15 cellular contexts compared by ENCODE assay signal in the genomic region with DNA sequence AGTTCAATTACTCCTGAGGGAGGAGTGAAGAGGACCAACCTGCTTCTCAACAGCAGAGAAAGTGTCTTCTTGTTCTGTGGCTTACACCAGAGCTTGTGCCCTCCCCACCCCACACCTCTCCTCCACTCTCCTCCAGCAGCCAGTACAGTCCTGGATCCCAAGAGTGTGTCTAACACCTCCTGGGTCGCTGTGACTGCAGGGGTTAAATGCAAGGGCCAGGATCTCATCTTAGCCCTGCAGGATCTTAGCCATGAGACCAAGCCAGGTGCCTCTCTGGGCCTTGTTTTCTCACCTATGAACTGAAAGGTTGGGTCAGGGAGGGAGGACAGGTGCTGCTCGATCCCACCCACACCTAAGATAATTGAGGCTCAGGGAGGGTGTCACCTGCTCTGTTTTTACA. TPM values are rescaled to one million over a fixed set of nuclear protein-coding genes. Genes with fewer than 3 reads are reported as not detected.
DNase-seq lines count a peak whose midpoint lies in the region; ATAC-seq and TF ChIP-seq lines count a peak whose summit lies in the region.
"Had no signal": no experiment of that assay in that cellular context is flagged by ENCODE, and none has a peak within 500 bp of the region (broad histone marks: within the 10 kb centered on the region; RNA-seq: fewer than 3 reads in every experiment).

No MANE protein-coding gene starts in this region.

- no CpG with 5 or more reads among the region's 2 CpGs for WGBS in H9 (ENCODE audit: extremely low coverage, insufficient read length, low lambda C conversion rate)

- H3K18ac ChIP-seq in H9 (ENCODE audit: insufficient read length, low read depth, low read length), result no peak overlapping the region

- no peaks in the 10 kb centered on the region for H4K20me1 ChIP-seq in H9 (ENCODE audit: control insufficient read depth, insufficient read depth, insufficient read length)

- no peak overlapping the region for H4K91ac ChIP-seq in H9 (ENCODE audit: insufficient read length, low read depth, low read length)

- no peak overlapping the region for H3T11ph ChIP-seq in H9 (ENCODE audit: low read length)

- no peak overlapping the region for H4K5ac ChIP-seq in H9 (ENCODE audit: insufficient read length, low read depth, low read length)

- no peak overlapping the region for H3K4ac ChIP-seq in H9 (ENCODE audit: low read depth, low read length)

- no peak overlapping the region for H4K8ac ChIP-seq in H9 (replicated peaks; ENCODE audit: insufficient read length, low read depth, low read length)

- no peak overlapping the region for H2BK120ac ChIP-seq in H9 (ENCODE audit: low read depth, low read length, poor library complexity, severe bottlenecking)

- TF ChIP-seq CTCF in H9 (conservative IDR thresholded peaks at IDR 0.05) (no peak), nephron (IDR thresholded peaks at IDR 0.05; ENCODE audit: unreplicated experiment in 3 of 3) (no peak)

- H2BK12ac ChIP-seq in H9 (ENCODE audit: insufficient read length, low read depth, low read length), result no peak overlapping the region

- H2AFZ ChIP-seq in H9 (ENCODE audit: low read length), result no peak overlapping the region

- ATAC-seq in HG03039 (IDR thresholded peaks at IDR 0.05; ENCODE audit: unreplicated experiment) (no peak), GM18519 (IDR thresholded peaks at IDR 0.05; ENCODE audit: low FRiP score, unreplicated experiment) (no peak)
- ATAC-seq: A549 had no signal

- peaks cover 55 to 56% of the 10 kb centered on the region in 2 experiments for H3K4me1 Mint-ChIP-seq in H9
- peaks cover 63% of the 10 kb centered on the region for H3K4me1 Mint-ChIP-seq in nephron

- peak overlapping the region; percentile 68 for H2AK5ac ChIP-seq in H9 (ENCODE audit: insufficient read length, low read length)

- H3K27ac ChIP-seq in H9 (ENCODE audit: insufficient read length, low read depth, low read length), result peak overlapping the region; percentile 17
- H3K27ac ChIP-seq: A549, C4-2B had no signal

- H3K27me3 Mint-ChIP-seq in H9 (ENCODE audit: low read depth) (no peaks in the 10 kb centered on the region), nephron (ENCODE audit: low read depth) (no peaks in the 10 kb centered on the region)

- H2BK20ac ChIP-seq in H9 (ENCODE audit: low read depth, low read length, poor library complexity, severe bottlenecking), result no peak overlapping the region

- no peak overlapping the region for H3K4me2 ChIP-seq in H9 (ENCODE audit: insufficient read depth, insufficient read length, low read length)
- H3K4me2 ChIP-seq: A549 had no signal

- H3K27me3 ChIP-seq in H9 (ENCODE audit: insufficient read depth, low read length), result no peaks in the 10 kb centered on the region
- H3K27me3 ChIP-seq: BE2C had no signal

- no peaks in the 10 kb centered on the region for H3K23me2 ChIP-seq in H9 (ENCODE audit: insufficient read length, low read depth, low read length, poor library complexity, severe bottlenecking)

- no peaks in the 10 kb centered on the region for H3K9me3 ChIP-seq in H9 (ENCODE audit: control insufficient read depth, low read depth, low read length)
- H3K9me3 ChIP-seq: A549, BE2C had no signal

- H2BK5ac ChIP-seq in H9 (ENCODE audit: insufficient read length, low read length), result no peak overlapping the region

- peaks cover 9% of the 10 kb centered on the region; the same call in 1 of the 2 replicates for H3K4me1 ChIP-seq in H9 (ENCODE audit: insufficient read depth, low read length)

- no peaks in the 10 kb centered on the region for H3K79me2 ChIP-seq in H9 (ENCODE audit: insufficient read depth, low read length)

- H3K4me3 Mint-ChIP-seq in H9, result no peak overlapping the region; a peak in 1 of 5 replicates
- peak overlapping the region in 1 of 3 experiments; percentile 18 for H3K4me3 Mint-ChIP-seq in nephron
- H3K4me3 Mint-ChIP-seq: CD4-positive, alpha-beta memory T cell had no signal

- H3K9ac ChIP-seq in H9 (ENCODE audit: extremely low read depth, insufficient read length, low read length), result no peak overlapping the region

- no peak overlapping the region for H3K23ac ChIP-seq in H9 (ENCODE audit: insufficient read length, low read depth, low read length)

- H3K36me3 Mint-ChIP-seq in H9 (ENCODE audit: insufficient read depth in 1 of 3, low read depth in 3 of 3) (peaks cover 0 to 10% (median 3%) of the 10 kb centered on the region in 3 experiments; a peak in 3 of 7 replicates), nephron (ENCODE audit: low read depth) (no peaks in the 10 kb centered on the region)
- H3K36me3 Mint-ChIP-seq: CD4-positive, alpha-beta memory T cell had no signal

- H3K27ac Mint-ChIP-seq in H9, result peak overlapping the region in 2 of 3 experiments; percentile 65 to 68; a peak in 4 of 7 replicates
- H3K27ac Mint-ChIP-seq in nephron, result peak overlapping the region; percentile 12 to 89 (median 70)
- H3K27ac Mint-ChIP-seq: CD4-positive, alpha-beta memory T cell had no signal

- no peak overlapping the region for H3K14ac ChIP-seq in H9 (ENCODE audit: insufficient read depth, low read length)

- no peak overlapping the region for H3K56ac ChIP-seq in H9 (ENCODE audit: insufficient read length, low read depth, low read length)

- H3K9me3 Mint-ChIP-seq in H9 (peaks cover 4 to 12% of the 10 kb centered on the region in 2 experiments; a peak in 3 of 5 replicates), nephron (peaks cover 7% of the 10 kb centered on the region)

- no peak overlapping the region for H2BK15ac ChIP-seq in H9 (ENCODE audit: low read depth, low read length)

- peak; percentile 9 for DNase-seq in COLO668 (lab: John Stamatoyannopoulos, UW; ENCODE audit: unreplicated experiment)
- no peak for DNase-seq in H9
- DNase-seq in NCI-H774 (lab: John Stamatoyannopoulos, UW), result peak; percentile 18
- DNase-seq in germinal center (ENCODE audit: low spot score), result no peak
- DNase-seq: BE2C; CD4-positive, alpha-beta memory T cell; COR-L47; DND-41; GDM1; KBM-7 had no signal

- H3K79me1 ChIP-seq in H9 (ENCODE audit: insufficient read depth, low read depth, low read length, poor library complexity, severe bottlenecking), result no peaks in the 10 kb centered on the region

RNA-seq across cellular contexts. Expression of a gene that starts 34.5 kb away (rescaled TPM):
- total RNA-seq in H9 (2021), result 17.1 and 18.0 TPM in 2 replicates

Comparison
In these comparisons a context has a peak if more than half of its experiments do, and no peak if none do; other contexts are left out.
1. DNase-seq: peak in COLO668 (single experiment) and NCI-H774 (single experiment); none in H9 (single experiment) and germinal center (single experiment).